In the genomic region with DNA sequence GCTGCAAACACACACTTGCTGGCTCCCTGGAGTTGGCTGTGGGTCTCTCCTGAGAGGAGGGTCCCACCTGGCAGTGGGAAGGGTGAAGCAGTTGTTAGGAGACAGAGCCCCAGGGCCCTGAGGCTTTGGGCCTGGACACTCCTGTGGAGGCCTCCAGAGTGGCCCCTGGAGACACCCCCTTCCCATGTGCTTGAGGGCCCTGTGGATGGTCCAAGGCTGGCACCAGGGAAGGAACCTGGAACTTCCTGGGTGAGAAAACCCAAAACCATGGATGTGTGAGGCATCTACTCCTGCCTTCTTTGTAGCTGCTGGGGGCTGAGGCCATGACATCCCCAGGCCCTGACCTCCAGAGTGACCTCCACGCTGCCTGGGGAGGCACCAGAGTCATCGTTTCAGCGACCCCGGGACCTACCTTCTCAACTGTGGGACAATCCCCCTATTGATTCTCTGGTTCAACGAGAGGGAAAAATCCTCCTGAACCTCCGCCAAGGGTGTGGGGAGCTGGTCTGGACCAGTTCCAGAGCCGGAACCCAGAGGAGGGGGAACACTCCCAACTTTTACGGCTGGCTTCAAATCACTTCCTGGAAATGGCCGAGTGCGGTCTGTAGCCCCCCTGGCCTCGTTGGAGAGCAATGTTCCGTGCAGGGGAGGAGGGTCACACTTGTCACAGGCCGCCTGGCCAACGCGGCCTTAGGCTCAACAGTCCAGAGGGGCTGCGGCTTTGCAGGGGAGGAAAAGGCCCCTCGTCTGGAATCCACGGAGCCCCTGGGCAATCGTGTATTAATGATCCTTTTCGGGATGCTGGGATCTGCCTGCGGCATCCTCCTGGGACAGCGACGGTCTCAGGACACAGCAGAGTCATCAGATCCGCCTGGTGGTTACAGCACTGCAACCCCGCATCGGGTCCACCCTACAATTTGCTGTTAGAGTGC, we compare ENCODE assay signal across 20 cellular contexts.
"Had no signal": no experiment of that assay in that cellular context is flagged by ENCODE, and none has a peak within 500 bp of the region (broad histone marks: within the 10 kb centered on the region; RNA-seq: fewer than 3 reads in every experiment).

No MANE protein-coding gene starts in this region.

- DNase-seq: esophagus squamous epithelium; foreskin fibroblast; glutamatergic neuron; mesendoderm; naive thymus-derived CD4-positive, alpha-beta T cell; nucleus accumbens; spleen; stimulated activated CD4-positive, alpha-beta T cell treated with anti-CD3 and anti-CD28 coated beads, Interleukin-15, amount 100 ng/mL, for 24 hours; stimulated activated CD4-positive, alpha-beta T cell treated with anti-CD3 and anti-CD28 coated beads, Interleukin-1b, Interleukin-23, amount 100 ng/mL, for 48 hours; stimulated activated CD4-positive, alpha-beta T cell treated with anti-CD3 and anti-CD28 coated beads, Interleukin-4, amount 100 ng/mL, for 24 hours; transverse colon had no signal

- H3K27me3 Mint-ChIP-seq: stimulated activated naive CD8-positive, alpha-beta T cell treated with anti-CD3 and anti-CD28 coated beads, Interleukin-15, Interleukin-2, amounts not matched to agents 100 ng/mL and 50 ng/mL, for 24 hours had no signal

- H3K4me1 ChIP-seq: pancreas, prostate gland, spleen had no signal

- H3K27ac ChIP-seq: pancreas, prostate gland, spleen had no signal

- H3K27me3 ChIP-seq: pancreas, transverse colon had no signal

- H3K9me3 ChIP-seq: esophagus squamous epithelium, gastroesophageal sphincter, pancreas, prostate gland, spleen, transverse colon had no signal

- FAIRE-seq: colon, pancreas had no signal

- H3K27ac Mint-ChIP-seq: dendritic cell treated with granulocyte-macrophage colony-stimulating factor and Interleukin-4, amounts not matched to agents 40 ng/mL and 50 ng/mL, for 4 days; naive thymus-derived CD4-positive, alpha-beta T cell; stimulated activated memory B cell treated with anti-CD40 and anti-IgM and Interleukin-4, amounts not matched to agents 10 μg/mL and 1 μg/mL and 100 μg/mL, for 72 hours; stimulated activated naive CD8-positive, alpha-beta T cell treated with anti-CD3 and anti-CD28 coated beads, Interleukin-15, Interleukin-2, amounts not matched to agents 100 ng/mL and 50 ng/mL, for 24 hours had no signal

- H3K4me3 ChIP-seq: esophagus squamous epithelium, gastroesophageal sphincter, lung, pancreas, prostate gland, spleen, transverse colon had no signal

- H3K4me1 Mint-ChIP-seq: naive thymus-derived CD4-positive, alpha-beta T cell; stimulated activated memory B cell treated with anti-CD40 and anti-IgM and Interleukin-4, amounts not matched to agents 10 μg/mL and 1 μg/mL and 100 μg/mL, for 72 hours had no signal

- H3K36me3 Mint-ChIP-seq: naive thymus-derived CD4-positive, alpha-beta T cell; stimulated activated memory B cell treated with anti-CD40 and anti-IgM and Interleukin-4, amounts not matched to agents 10 μg/mL and 1 μg/mL and 100 μg/mL, for 72 hours had no signal

- H3K36me3 ChIP-seq: esophagus squamous epithelium, gastroesophageal sphincter, pancreas, prostate gland, spleen, transverse colon had no signal

- H3K9me3 Mint-ChIP-seq: dendritic cell treated with granulocyte-macrophage colony-stimulating factor and Interleukin-4, amounts not matched to agents 40 ng/mL and 50 ng/mL, for 4 days; stimulated activated memory B cell treated with anti-CD40 and anti-IgM and Interleukin-4, amounts not matched to agents 10 μg/mL and 1 μg/mL and 100 μg/mL, for 72 hours; stimulated activated naive CD8-positive, alpha-beta T cell treated with anti-CD3 and anti-CD28 coated beads, Interleukin-15, Interleukin-2, amounts not matched to agents 100 ng/mL and 50 ng/mL, for 24 hours had no signal

- H3K4me3 Mint-ChIP-seq: dendritic cell treated with granulocyte-macrophage colony-stimulating factor and Interleukin-4, amounts not matched to agents 40 ng/mL and 50 ng/mL, for 4 days; naive thymus-derived CD4-positive, alpha-beta T cell; neural crest cell; stimulated activated memory B cell treated with anti-CD40 and anti-IgM and Interleukin-4, amounts not matched to agents 10 μg/mL and 1 μg/mL and 100 μg/mL, for 72 hours; stimulated activated naive CD8-positive, alpha-beta T cell treated with anti-CD3 and anti-CD28 coated beads, Interleukin-15, Interleukin-2, amounts not matched to agents 100 ng/mL and 50 ng/mL, for 24 hours had no signal
